ENCODE assay signal across 8 cellular contexts in the genomic region with DNA sequence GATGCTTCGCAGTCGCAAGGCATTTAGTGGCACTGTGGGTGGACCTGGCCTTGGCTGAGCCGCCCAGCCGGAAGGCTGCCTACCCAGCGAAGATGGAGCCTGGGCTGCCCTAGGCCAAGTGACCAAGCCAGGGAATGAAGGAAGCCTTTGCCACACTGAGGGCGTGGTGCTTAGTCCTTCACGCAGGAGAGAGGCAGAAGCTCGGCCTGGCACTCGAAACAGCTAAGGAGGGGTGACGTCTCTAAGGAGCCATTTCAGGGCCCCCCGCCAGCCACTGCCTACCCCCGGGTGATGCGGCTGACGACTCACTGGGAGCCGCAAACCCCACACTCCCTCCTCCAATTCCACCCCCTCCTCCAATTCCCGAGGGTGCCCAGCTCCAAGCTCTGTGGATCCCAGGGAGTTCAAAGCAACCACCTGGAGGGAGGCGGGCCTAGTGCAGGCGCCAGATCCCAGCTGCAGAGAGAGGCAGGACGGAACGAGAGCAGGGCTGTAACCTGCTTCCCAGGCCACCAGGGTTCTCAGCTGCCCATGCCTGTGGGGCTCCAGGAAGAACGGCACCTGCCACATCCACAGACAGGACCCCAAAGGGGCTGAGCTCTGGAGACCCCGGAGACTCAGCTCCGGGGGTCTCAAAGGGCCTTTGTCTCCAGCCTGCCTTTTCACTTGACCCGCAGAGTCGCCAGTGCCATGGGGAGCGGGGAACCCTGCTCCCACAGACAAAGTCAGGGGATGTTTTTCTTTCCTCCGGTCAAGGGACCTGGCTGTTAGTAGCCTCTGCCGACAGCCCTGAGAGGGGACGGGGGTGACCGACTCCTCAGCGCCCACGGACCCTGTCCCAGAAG.
DNase-seq lines count a peak whose midpoint lies in the region; ATAC-seq and TF ChIP-seq lines count a peak whose summit lies in the region.

No MANE protein-coding gene starts in this region.

- peak; percentile 13 for DNase-seq in activated CD4-positive, alpha-beta T cell treated with anti-CD3 and anti-CD28 coated beads for 48 hours
- no peak for DNase-seq in activated CD4-positive, alpha-beta T cell treated with anti-CD3 and anti-CD28 coated beads, Interleukin-2, amount 50 U/mL, for 4 hours
- DNase-seq in RKO (ENCODE audit: low spot score) (peak; percentile 37), esophagus squamous epithelium (lab: John Stamatoyannopoulos, UW) (no peak), MV-4-11 (lab: John Stamatoyannopoulos, UW) (no peak), D341Med (ENCODE audit: low spot score) (no peak)

- no peaks in the 10 kb centered on the region for H3K79me2 ChIP-seq in parathyroid adenoma

- intact Hi-C loops in esophagus squamous epithelium (cut with DNase I): no loop called here

- H3K4me1 ChIP-seq in esophagus squamous epithelium: peaks cover 32 to 87% (median 36%) of the 10 kb centered on the region in 3 donors
- no peaks in the 10 kb centered on the region for H3K4me1 ChIP-seq in parathyroid adenoma

- H3K4me3 ChIP-seq in esophagus squamous epithelium: peak overlapping the region; percentile 53 to 88 (median 64)
- H3K4me3 ChIP-seq in parathyroid adenoma (ENCODE audit: low read depth, low read length): peak overlapping the region; percentile 42

- H3K9ac ChIP-seq in parathyroid adenoma: no peak overlapping the region

- no peaks in the 10 kb centered on the region for H3K27me3 ChIP-seq in esophagus squamous epithelium
- no peaks in the 10 kb centered on the region for H3K27me3 ChIP-seq in parathyroid adenoma (ENCODE audit: control insufficient read depth, insufficient read depth, low read length)

- ATAC-seq in GM21360 (IDR thresholded peaks at IDR 0.05; ENCODE audit: unreplicated experiment): no peak

- no peak for TF ChIP-seq POLR2A in esophagus squamous epithelium (IDR thresholded peaks at IDR 0.05)

- TF ChIP-seq CTCF in esophagus squamous epithelium (IDR thresholded peaks at IDR 0.05): peak in 3 of 6 experiments; percentile 24 to 40 (median 38)
- TF ChIP-seq CTCF in parathyroid adenoma (IDR thresholded peaks at IDR 0.05): no peak

- H2AFZ ChIP-seq in parathyroid adenoma: no peak overlapping the region

- WGBS in esophagus squamous epithelium, 2 donors: 40 to 53% methylated on average over 7 to 9 of the region's 32 CpGs

- H3K36me3 ChIP-seq in esophagus squamous epithelium (no peaks in the 10 kb centered on the region), parathyroid adenoma (ENCODE audit: control insufficient read depth, insufficient read depth, low read length) (no peaks in the 10 kb centered on the region)

- H3K4me2 ChIP-seq in parathyroid adenoma (ENCODE audit: low read length): peak overlapping the region; percentile 80

- H3K27ac ChIP-seq in esophagus squamous epithelium (peak overlapping the region; percentile 79 to 95 (median 90)), parathyroid adenoma (no peak overlapping the region)

- H3K9me3 ChIP-seq in esophagus squamous epithelium: no peaks in the 10 kb centered on the region
- H3K9me3 ChIP-seq in parathyroid adenoma (ENCODE audit: control insufficient read depth, low read length): no peaks in the 10 kb centered on the region

Comparison
In these comparisons a context has a peak if more than half of its experiments do, and no peak if none do; other contexts are left out.
1. DNase-seq: peak in activated CD4-positive, alpha-beta T cell treated with anti-CD3 and anti-CD28 coated beads for 48 hours (single experiment) and RKO (single experiment); none in activated CD4-positive, alpha-beta T cell treated with anti-CD3 and anti-CD28 coated beads, Interleukin-2, amount 50 U/mL, for 4 hours (0 of 2), esophagus squamous epithelium (single experiment), MV-4-11 (single experiment) and D341Med (single experiment).